Comparison of ENCODE assay signal across 28 cellular contexts in the genomic region with DNA sequence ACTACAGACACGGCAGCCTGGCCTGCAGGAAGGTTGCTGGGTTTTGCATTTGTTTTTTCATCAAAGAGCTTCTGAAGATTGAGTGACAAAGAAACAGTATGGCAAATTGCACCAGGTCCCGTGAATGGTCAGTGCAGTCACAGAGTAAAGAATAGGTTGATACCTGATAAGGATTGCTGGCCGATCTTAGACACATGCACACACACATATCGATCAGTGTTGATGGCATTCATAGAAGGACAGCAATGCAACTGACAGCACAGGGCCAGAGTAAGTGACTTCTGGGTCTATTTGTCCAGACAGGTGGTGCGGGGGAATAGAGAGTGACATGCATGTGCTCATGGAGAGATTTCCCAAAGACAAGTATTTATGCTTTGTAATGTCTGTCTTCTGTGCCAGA.
"Had no signal": no experiment of that assay in that cellular context is flagged by ENCODE, and none has a peak within 500 bp of the region (broad histone marks: within the 10 kb centered on the region; RNA-seq: fewer than 3 reads in every experiment).

No MANE protein-coding gene starts in this region.

- DNase-seq: activated CD4-positive, alpha-beta T cell treated with anti-CD3 and anti-CD28 coated beads for 4 hours; activated CD4-positive, alpha-beta T cell treated with anti-CD3 and anti-CD28 coated beads, Interleukin-2, amount 50 U/mL, for 4 hours; activated CD8-positive, alpha-beta memory T cell treated with anti-CD3 and anti-CD28 coated beads, Interleukin-2, amount 50 U/mL, for 48 hours; activated CD8-positive, alpha-beta T cell treated with anti-CD3 and anti-CD28 coated beads, Interleukin-2, amount 10 ng/mL, durations not matched to agents 7 days and 5 days; activated effector memory CD4-positive, alpha-beta T cell treated with Interleukin-2 at 50 U/mL for 16 hours; activated naive CD4-positive, alpha-beta T cell; activated T-cell treated with anti-CD3 and anti-CD28 coated beads, Interleukin-2, amount 50 U/mL, for 1 hour; KG1; NCI-H1048; NCI-H1417; NCI-H1930; NCI-H2107; NCI-H345; NCI-H510A; NCI-H526 treated with DMSO at 0.1 percent for 48 hours; NCI-H82; Peyer's patch; Right ventricle myocardium superior; SW 1271 had no signal

- H3K36me3 ChIP-seq: SJSA1 had no signal

- ATAC-seq: activated CD4-positive, CD25-positive, alpha-beta regulatory T cell treated with anti-CD3 and anti-CD28 coated beads, Interleukin-2, amount 50 U/mL, for 24 hours; activated CD8-positive, alpha-beta T cell treated with anti-CD3 and anti-CD28 coated beads, Interleukin-2, amount 10 ng/mL, durations not matched to agents 7 days and 5 days; SK-N-SH treated with all-trans-retinoic acid at 6 μM for 48 hours had no signal

- H3K9me3 Mint-ChIP-seq: activated naive CD4-positive, alpha-beta T cell treated with anti-CD3 and anti-CD28 coated beads, Interleukin-2, amount 50 U/mL, for 24 hours; activated T-helper 1 cell treated with anti-CD3 and anti-CD28 coated beads, Interleukin-12 subunit alpha, Interleukin-12 subunit beta, Interleukin-2, Interleukin-4 antibody, amounts not matched to agents 30 ng/mL and 10 ng/mL and 1 ng/mL, durations not matched to agents 14 hours and 24 hours and 36 hours; brain; central memory CD8-positive, alpha-beta T cell had no signal

- H3K4me1 ChIP-seq: ascending aorta, Peyer's patch, SJSA1 had no signal

- H3K27me3 Mint-ChIP-seq: activated naive CD4-positive, alpha-beta T cell treated with anti-CD3 and anti-CD28 coated beads, Interleukin-2, amount 50 U/mL, for 24 hours had no signal

- H3K36me3 Mint-ChIP-seq: activated naive CD4-positive, alpha-beta T cell treated with anti-CD3 and anti-CD28 coated beads, Interleukin-2, amount 50 U/mL, for 24 hours had no signal

- H3K9me3 ChIP-seq: ascending aorta, Peyer's patch, SJSA1 had no signal

- H3K27ac ChIP-seq: ascending aorta, Peyer's patch, RWPE1, SJSA1 had no signal

- H3K4me3 ChIP-seq: ascending aorta, Peyer's patch, SJSA1 had no signal

- H3K4me3 Mint-ChIP-seq: activated CD8-positive, alpha-beta T cell treated with anti-CD3 and anti-CD28 coated beads, Interleukin-2, amount 10 ng/mL, durations not matched to agents 7 days and 5 days; activated naive CD4-positive, alpha-beta T cell treated with anti-CD3 and anti-CD28 coated beads, Interleukin-2, amount 50 U/mL, for 24 hours; activated T-helper 1 cell treated with anti-CD3 and anti-CD28 coated beads, Interleukin-12 subunit alpha, Interleukin-12 subunit beta, Interleukin-2, Interleukin-4 antibody, amounts not matched to agents 30 ng/mL and 10 ng/mL and 1 ng/mL, durations not matched to agents 14 hours and 24 hours and 36 hours; brain; central memory CD8-positive, alpha-beta T cell had no signal

- H3K27me3 ChIP-seq: ascending aorta, Peyer's patch, SJSA1 had no signal

- H3K27ac Mint-ChIP-seq: activated CD8-positive, alpha-beta T cell treated with anti-CD3 and anti-CD28 coated beads, Interleukin-2, amount 10 ng/mL, durations not matched to agents 7 days and 5 days; activated naive CD4-positive, alpha-beta T cell treated with anti-CD3 and anti-CD28 coated beads, Interleukin-2, amount 50 U/mL, for 24 hours; activated T-helper 1 cell treated with anti-CD3 and anti-CD28 coated beads, Interleukin-12 subunit alpha, Interleukin-12 subunit beta, Interleukin-2, Interleukin-4 antibody, amounts not matched to agents 30 ng/mL and 10 ng/mL and 1 ng/mL, durations not matched to agents 14 hours and 24 hours and 36 hours had no signal

- H3K4me1 Mint-ChIP-seq: central memory CD8-positive, alpha-beta T cell had no signal
